ENCODE assay signal across 1 cellular context in genomic region chr1:178727014-178727895, GRCh38.
TF ChIP-seq lines count a peak whose summit lies in the region.

No MANE protein-coding gene starts in this region.

TF ChIP-seq in H1, 55 proteins besides CTCF, POLR2A, EP300 and RAD21:
- TF ChIP-seq CHD7 (IDR thresholded peaks at IDR 0.05; ENCODE audit: insufficient replicate concordance, low read length) (no peak), JUN (IDR thresholded peaks at IDR 0.05; ENCODE audit: low read depth, low read length) (no peak)
